Comparison of ENCODE assay signal across 8 cellular contexts in genomic region chr9:112443200-112443599, GRCh38. TPM values are rescaled to one million over a fixed set of nuclear protein-coding genes. Genes with fewer than 3 reads are reported as not detected.
DNase-seq lines count a peak whose midpoint lies in the region; ATAC-seq and TF ChIP-seq lines count a peak whose summit lies in the region.

No MANE protein-coding gene starts in this region.

- peaks cover 1% of the 10 kb centered on the region for H3K36me3 Mint-ChIP-seq in activated T-cell treated with anti-CD3 and anti-CD28 coated beads, Interleukin-2, amount 50 U/mL, for 4 hours (ENCODE audit: insufficient read depth)
- peaks cover 13% of the 10 kb centered on the region for H3K36me3 Mint-ChIP-seq in osteocyte (ENCODE audit: unreplicated experiment)

- H3K27ac Mint-ChIP-seq in osteocyte (ENCODE audit: unreplicated experiment) = no peak overlapping the region

- no peak for ATAC-seq in activated T-cell treated with anti-CD3 and anti-CD28 coated beads, Interleukin-2, amount 50 U/mL, for 4 hours

- H3K27me3 Mint-ChIP-seq in activated T-cell treated with anti-CD3 and anti-CD28 coated beads, Interleukin-2, amount 50 U/mL, for 4 hours (ENCODE audit: low read depth) = no peaks in the 10 kb centered on the region
- H3K27me3 Mint-ChIP-seq in osteocyte (ENCODE audit: unreplicated experiment) = no peaks in the 10 kb centered on the region

- H3K4me3 Mint-ChIP-seq in activated T-cell treated with anti-CD3 and anti-CD28 coated beads, Interleukin-2, amount 50 U/mL, for 4 hours = no peak overlapping the region
- H3K4me3 Mint-ChIP-seq in osteocyte (ENCODE audit: unreplicated experiment) = no peak overlapping the region

- DNase-seq in activated T-cell treated with anti-CD3 and anti-CD28 coated beads, Interleukin-2, amount 50 U/mL, for 1 hour = peak; percentile 33
- DNase-seq in activated T-cell treated with anti-CD3 and anti-CD28 coated beads, Interleukin-2, amount 50 U/mL, for 4 hours = no peak
- DNase-seq in NCI-H82 (lab: John Stamatoyannopoulos, UW) = peak; percentile 48
- peak; percentile 6 for DNase-seq in cerebellum (ENCODE audit: low spot score)
- DNase-seq in osteocyte (ENCODE audit: extremely low spot score, unreplicated experiment) = no peak
- no peak for DNase-seq in ecto neural progenitor cell (ENCODE audit: low spot score)
- no peak for DNase-seq in NCI-H2171 (lab: John Stamatoyannopoulos, UW)
- no peak for DNase-seq in DMS79 treated with DMSO at 0.1 percent for 48 hours (lab: John Stamatoyannopoulos, UW)

- H3K9me3 Mint-ChIP-seq in activated T-cell treated with anti-CD3 and anti-CD28 coated beads, Interleukin-2, amount 50 U/mL, for 4 hours = no peaks in the 10 kb centered on the region
- no peaks in the 10 kb centered on the region for H3K9me3 Mint-ChIP-seq in osteocyte (ENCODE audit: unreplicated experiment)

- peaks cover 2% of the 10 kb centered on the region for H3K4me1 Mint-ChIP-seq in activated T-cell treated with anti-CD3 and anti-CD28 coated beads, Interleukin-2, amount 50 U/mL, for 4 hours (ENCODE audit: low read depth)
- H3K4me1 Mint-ChIP-seq in osteocyte (ENCODE audit: unreplicated experiment) = no peaks in the 10 kb centered on the region

- TF ChIP-seq CTCF in osteocyte (IDR thresholded peaks at IDR 0.05) = peak; percentile 55

RNA-seq across cellular contexts. Expression of gene KIAA1958, which starts 43.4 kb away (rescaled TPM):
- 1 to 10 TPM; 4.7 to 6.9 (median 6.7) TPM for total RNA-seq in activated T-cell treated with anti-CD3 and anti-CD28 coated beads, Interleukin-2, amount 50 U/mL, for 4 hours
- total RNA-seq in cerebellum (31.9 TPM), osteocyte (4.9 and 6.1 TPM in 2 replicates)

Comparison
In these comparisons a context has a peak if more than half of its experiments do, and no peak if none do; other contexts are left out.
1. DNase-seq: peak in activated T-cell treated with anti-CD3 and anti-CD28 coated beads, Interleukin-2, amount 50 U/mL, for 1 hour (single experiment), NCI-H82 (single experiment) and cerebellum (single experiment); none in activated T-cell treated with anti-CD3 and anti-CD28 coated beads, Interleukin-2, amount 50 U/mL, for 4 hours (single experiment), osteocyte (single experiment), ecto neural progenitor cell (single experiment), NCI-H2171 (single experiment) and DMS79 treated with DMSO at 0.1 percent for 48 hours (single experiment).